Comparison of ENCODE assay signal across 20 cellular contexts in genomic region chr2:73718851-73719621, GRCh38. TPM values are rescaled to one million over a fixed set of nuclear protein-coding genes. Genes with fewer than 3 reads are reported as not detected.
A peak's percentile ranks its signal among the peaks of the same experiment; 100 is the strongest.
DNase-seq lines count a peak whose midpoint lies in the region; ATAC-seq, FAIRE-seq and TF ChIP-seq lines count a peak whose summit lies in the region.
"Had no signal": no experiment of that assay in that cellular context is flagged by ENCODE, and none has a peak within 500 bp of the region (broad histone marks: within the 10 kb centered on the region; RNA-seq: fewer than 3 reads in every experiment).

No MANE protein-coding gene starts in this region.

- intact Hi-C loops in HepG2 (cut with micrococcal nuclease; ENCODE audit: unreplicated experiment): no loop called here
- intact Hi-C loops in right lobe of liver (cut with DNase I): no loop called here
- intact Hi-C loops in esophagus muscularis mucosa (cut with DNase I): no loop called here
- intact Hi-C loops in pancreas (cut with DNase I): no loop called here
- intact Hi-C loops in vagina (cut with DNase I): no loop called here

- in situ Hi-C loops in HepG2 (cut with HindIII; ENCODE audit: extremely low pct_ligation_motif_present, low pct_unique_long_range_greater_than_20kb): no loop called here

- H3K9ac ChIP-seq in HepG2 (ENCODE audit: insufficient read depth, low read depth, low read length): no peak overlapping the region

- POLR2A ChIA-PET in HepG2 (lab: Yijun Ruan, JAX): no interaction called here

- no TSS peak for BruUV-seq in HepG2 (replicated peaks; lab: Mats Ljungman, UMichigan)

- no peak overlapping the region for H3K4me2 ChIP-seq in HepG2 (ENCODE audit: low read depth, low read length)

- H3K9me3 ChIP-seq in HepG2 (ENCODE audit: low read length) (no peaks in the 10 kb centered on the region), right lobe of liver (no peaks in the 10 kb centered on the region), esophagus muscularis mucosa (no peaks in the 10 kb centered on the region), pancreas (no peaks in the 10 kb centered on the region), vagina (no peaks in the 10 kb centered on the region)
- H3K9me3 ChIP-seq: HAP-1 had no signal

- H2AFZ ChIP-seq in HepG2 (ENCODE audit: low read length): no peak overlapping the region

- H3K4me3 ChIP-seq in HepG2 (replicated peaks in 1 of 3; ENCODE audit: insufficient read depth in 1 of 3, low read depth in 2 of 3, low read length in 3 of 3) (no peak overlapping the region), right lobe of liver (no peak overlapping the region), esophagus muscularis mucosa (no peak overlapping the region), pancreas (no peak overlapping the region), vagina (no peak overlapping the region)
- H3K4me3 ChIP-seq: HAP-1 had no signal

- ATAC-seq in HepG2 (peak; percentile 13), right lobe of liver (no peak), pancreas (peak in 3 of 4 donors; percentile 35 to 69 (median 60))

- H4K20me1 ChIP-seq in HepG2 (ENCODE audit: insufficient read depth, low read length): no peaks in the 10 kb centered on the region

- no peak for TF ChIP-seq RAD21 in HepG2 (CRISPR knock-in tag; IDR thresholded peaks at IDR 0.05)

- FAIRE-seq in HepG2 (lab: Jason Lieb, UNC) (no peak), pancreas (lab: Jason Lieb, UNC) (no peak)
- FAIRE-seq: GM12891, GM18507, H54 had no signal

- TF ChIP-seq EP300 in HepG2 (IDR thresholded peaks at IDR 0.05; ENCODE audit: low read depth in 2 of 2, low read length in 2 of 2): no peak
- TF ChIP-seq EP300 in HepG2 (CRISPR knock-in tag; IDR thresholded peaks at IDR 0.05; ENCODE audit: borderline replicate concordance): no peak
- TF ChIP-seq EP300 in esophagus muscularis mucosa (IDR thresholded peaks at IDR 0.05): no peak

- H3K79me2 ChIP-seq in HepG2 (ENCODE audit: insufficient read depth, low read length): no peaks in the 10 kb centered on the region

- H3K4me1 ChIP-seq in HepG2 (ENCODE audit: insufficient read depth, low read length) (peaks cover 19% of the 10 kb centered on the region), right lobe of liver (no peaks in the 10 kb centered on the region), esophagus muscularis mucosa (no peaks in the 10 kb centered on the region), pancreas (no peaks in the 10 kb centered on the region), vagina (no peaks in the 10 kb centered on the region)
- H3K4me1 ChIP-seq: HAP-1 had no signal

- WGBS in HepG2 (ENCODE audit: low lambda C conversion rate): 30% methylated on average over 11 of the region's 11 CpGs
- WGBS in right lobe of liver (ENCODE audit: insufficient coverage, low coverage, low lambda C conversion rate, missing lambda C conversion rate): 92% methylated on average over 4 of the region's 11 CpGs
- 86% methylated on average over 10 of the region's 11 CpGs for WGBS in esophagus muscularis mucosa
- WGBS in pancreas, 2 donors: 40 to 57% methylated on average over 11 of the region's 11 CpGs

- TF ChIP-seq CTCF in HepG2 (CRISPR knock-in tag; IDR thresholded peaks at IDR 0.05): no peak
- TF ChIP-seq CTCF in right lobe of liver (IDR thresholded peaks at IDR 0.05): no peak
- no peak for TF ChIP-seq CTCF in esophagus muscularis mucosa (IDR thresholded peaks at IDR 0.05)
- TF ChIP-seq CTCF in pancreas (IDR thresholded peaks at IDR 0.05): no peak
- TF ChIP-seq CTCF in vagina (IDR thresholded peaks at IDR 0.05): no peak

- no peaks in the 10 kb centered on the region; a peak in 1 of 5 replicates for H3K27me3 ChIP-seq in HepG2 (ENCODE audit: control insufficient read depth in 1 of 2, insufficient read depth in 2 of 2, low read length in 2 of 2)
- H3K27me3 ChIP-seq in right lobe of liver: no peaks in the 10 kb centered on the region
- no peaks in the 10 kb centered on the region for H3K27me3 ChIP-seq in esophagus muscularis mucosa
- H3K27me3 ChIP-seq in pancreas: no peaks in the 10 kb centered on the region
- no peaks in the 10 kb centered on the region for H3K27me3 ChIP-seq in vagina

- DNase-seq in HepG2 (ENCODE audit: low spot score) (no peak), right lobe of liver (no peak), esophagus muscularis mucosa (ENCODE audit: extremely low spot score) (peak; percentile 62), pancreas (peak in 1 of 6 donors; percentile 15), vagina (ENCODE audit: extremely low spot score in 2 of 2) (peak; percentile 61 to 77), glomerular visceral epithelial cell (ENCODE audit: extremely low spot score) (no peak)
- DNase-seq in stimulated activated CD4-positive, alpha-beta T cell treated with anti-CD3 and anti-CD28 coated beads, Interleukin-4, amount 100 ng/mL, for 1 hour: no peak
- no peak for DNase-seq in effector CD8-positive, alpha-beta T cell (lab: John Stamatoyannopoulos, UW)
- DNase-seq: C1 segment of cervical spinal cord; Calu3; CD4-positive, alpha-beta memory T cell; COR-L47; DMS53; DMS79 treated with DMSO at 0.1 percent for 48 hours; GF-D8; GOT3 had no signal

- CTCF ChIA-PET in HepG2 (lab: Yijun Ruan, JAX; ENCODE audit: low intra/inter-chr PET ratio, low total read pairs): no interaction called here

- TF ChIP-seq POLR2A in HepG2 (IDR thresholded peaks at IDR 0.05; ENCODE audit: insufficient read depth in 1 of 2, low read depth in 2 of 2, low read length in 2 of 2): no peak
- TF ChIP-seq POLR2A in right lobe of liver (IDR thresholded peaks at IDR 0.05): no peak
- no peak for TF ChIP-seq POLR2A in esophagus muscularis mucosa (IDR thresholded peaks at IDR 0.05; ENCODE audit: low read depth)
- TF ChIP-seq POLR2A in vagina (IDR thresholded peaks at IDR 0.05): no peak

- H3K27ac ChIP-seq in HepG2 (ENCODE audit: extremely low read length, insufficient read depth, low read length): no peak overlapping the region
- H3K27ac ChIP-seq in right lobe of liver: no peak overlapping the region
- no peak overlapping the region for H3K27ac ChIP-seq in esophagus muscularis mucosa (replicated peaks in 1 of 4)
- no peak overlapping the region for H3K27ac ChIP-seq in pancreas
- no peak overlapping the region for H3K27ac ChIP-seq in vagina

- H3K36me3 ChIP-seq in HepG2 (replicated peaks in 1 of 2; ENCODE audit: control insufficient read depth in 1 of 2, insufficient read depth in 2 of 2, low read length in 2 of 2) (no peaks in the 10 kb centered on the region), right lobe of liver (no peaks in the 10 kb centered on the region), esophagus muscularis mucosa (no peaks in the 10 kb centered on the region), pancreas (no peaks in the 10 kb centered on the region), vagina (no peaks in the 10 kb centered on the region)
- H3K36me3 ChIP-seq: HAP-1 had no signal

TF ChIP-seq in HepG2, 621 proteins besides CTCF, POLR2A, EP300 and RAD21 (continues in another document):
- TF ChIP-seq PCBP2 (optimal IDR thresholded peaks at IDR 0.05; ENCODE audit: low read depth, low read length, poor library complexity, severe bottlenecking) (no peak), ZNF549 (CRISPR knock-in tag; IDR thresholded peaks at IDR 0.05) (no peak), XRCC5 (optimal IDR thresholded peaks at IDR 0.05; ENCODE audit: low read length) (no peak), ZNF234 (CRISPR knock-in tag; conservative IDR thresholded peaks at IDR 0.05) (no peak), KDM5B (CRISPR knock-in tag; IDR thresholded peaks at IDR 0.05; ENCODE audit: borderline replicate concordance) (0 out of 2 replicates have a peak, but pooled peaks have one; percentile 34), ZNF235 (CRISPR knock-in tag; IDR thresholded peaks at IDR 0.05; ENCODE audit: borderline replicate concordance) (0 out of 2 replicates have a peak, but pooled peaks have one; percentile 50), PBX3 (CRISPR knock-in tag; IDR thresholded peaks at IDR 0.05; ENCODE audit: borderline replicate concordance) (no peak), ZNF562 (CRISPR knock-in tag; IDR thresholded peaks at IDR 0.05; ENCODE audit: borderline replicate concordance) (no peak), NFKB2 (CRISPR knock-in tag; IDR thresholded peaks at IDR 0.05; ENCODE audit: borderline replicate concordance) (no peak)

RNA-seq across cellular contexts. Expression of gene TPRKB, which starts 18.1 kb away (rescaled TPM):
- total RNA-seq in HepG2 (2016; rRNA removed; fragmentation: Illumina TruSeq; extraction: Trizol) (58.0 and 73.8 TPM in 2 replicates), right lobe of liver (10 to 100 TPM in 5 of 6 experiments, 1 to 10 TPM in 1; 6.9 to 19.8 (median 11.5) TPM), esophagus muscularis mucosa (10 to 100 TPM; 13.6 to 30.3 (median 23.4) TPM), pancreas (10 to 100 TPM; 10.1 to 14.6 (median 11.7) TPM), vagina (18.9 TPM)
- total RNA-seq in HepG2 (2016; cell fraction: cytosol; rRNA removed; fragmentation: Illumina TruSeq; extraction: Trizol; ENCODE audit: low read depth): 30.1 and 30.9 TPM in 2 replicates
- 53.8 and 79.5 TPM in 2 replicates for total RNA-seq in HepG2 (2016; cell fraction: insoluble cytoplasmic fraction; rRNA removed; fragmentation: Illumina TruSeq; extraction: Trizol)
- 43.1 and 43.8 TPM in 2 replicates for total RNA-seq in HepG2 (2016; cell fraction: membrane; rRNA removed; fragmentation: Illumina TruSeq; extraction: Trizol)
- total RNA-seq in HepG2 (2016; cell fraction: nucleus; rRNA removed; fragmentation: Illumina TruSeq; extraction: Trizol): 23.3 and 30.5 TPM in 2 replicates
- polyA plus RNA-seq in HepG2 (2011; rRNA removed) (23.4 and 32.0 TPM in 2 replicates), pancreas (10 to 100 TPM; 30.6 to 31.0 TPM)
- 21.7 and 26.1 TPM in 2 replicates for polyA plus RNA-seq in HepG2 (2011; cell fraction: cytosol; rRNA removed)
- polyA plus RNA-seq in HepG2 (2011; cell fraction: nucleus; rRNA removed): 7.1 and 7.7 TPM in 2 replicates
- polyA plus RNA-seq in HepG2 (2012): 38.9 and 50.9 TPM in 2 replicates
- polyA plus RNA-seq in HepG2 (2016; cell fraction: cytosol; fragmentation: Illumina TruSeq; extraction: Trizol; ENCODE audit: low read depth): 52.0 and 61.1 TPM in 2 replicates
- 106 and 125 TPM in 2 replicates for polyA plus RNA-seq in HepG2 (2016; cell fraction: insoluble cytoplasmic fraction; fragmentation: Illumina TruSeq; extraction: Trizol; ENCODE audit: low read depth)
- 56.9 and 59.4 TPM in 2 replicates for polyA plus RNA-seq in HepG2 (2016; cell fraction: membrane; fragmentation: Illumina TruSeq; extraction: Trizol; ENCODE audit: low read depth)
- polyA plus RNA-seq in HepG2 (2016; cell fraction: nucleus; fragmentation: Illumina TruSeq; extraction: Trizol; ENCODE audit: insufficient read depth, low read depth): 51.6 and 51.9 TPM in 2 replicates
- 1.3 and 7.5 TPM in 2 replicates for polyA minus RNA-seq in HepG2 (2011; rRNA and poly(A)+ RNA removed; ENCODE audit: low replicate concordance)
- 4.6 and 6.5 TPM in 2 replicates for polyA minus RNA-seq in HepG2 (2011; cell fraction: cytosol; rRNA and poly(A)+ RNA removed)
- 9.0 and 14.4 TPM in 2 replicates for polyA minus RNA-seq in HepG2 (2011; cell fraction: nucleus; rRNA and poly(A)+ RNA removed)

Comparison
In these comparisons a context has a peak if more than half of its experiments do, and no peak if none do; other contexts are left out.
1. ATAC-seq: peak in HepG2 (single experiment) and pancreas (3 of 4); none in right lobe of liver (0 of 4).
2. DNase-seq: peak in esophagus muscularis mucosa (single experiment) and vagina (2 of 2); none in HepG2 (single experiment), right lobe of liver (0 of 3), stimulated activated CD4-positive, alpha-beta T cell treated with anti-CD3 and anti-CD28 coated beads, Interleukin-4, amount 100 ng/mL, for 1 hour (single experiment), glomerular visceral epithelial cell (single experiment) and effector CD8-positive, alpha-beta T cell (single experiment).